ENCODE assay signal across 9 cellular contexts in the genomic region with DNA sequence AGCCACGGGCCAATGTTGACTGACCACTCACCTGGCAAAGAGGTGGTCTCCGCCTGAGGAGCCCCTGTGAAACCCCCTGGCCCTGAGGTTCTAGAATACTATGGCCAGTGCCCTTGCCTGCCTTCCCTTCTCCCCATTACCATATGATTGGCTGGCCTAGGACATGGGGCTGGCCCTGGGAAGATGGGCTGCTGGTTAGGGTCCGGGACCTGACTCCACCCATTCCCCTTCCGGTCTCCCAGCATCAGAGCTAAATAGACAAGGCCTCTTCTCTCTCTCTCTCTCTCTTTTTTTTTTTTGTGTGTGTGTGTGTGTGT. TPM values are rescaled to one million over a fixed set of nuclear protein-coding genes. Genes with fewer than 3 reads are reported as not detected.
A peak's percentile ranks its signal among the peaks of the same experiment; 100 is the strongest.
DNase-seq lines count a peak whose midpoint lies in the region; ATAC-seq and TF ChIP-seq lines count a peak whose summit lies in the region.
"Had no signal": no experiment of that assay in that cellular context is flagged by ENCODE, and none has a peak within 500 bp of the region (broad histone marks: within the 10 kb centered on the region; RNA-seq: fewer than 3 reads in every experiment).

No MANE protein-coding gene starts in this region.

- peak overlapping the region; percentile 98 for H3K27ac ChIP-seq in KOPT-K1 (ENCODE audit: low read depth, low read length, poor library complexity, severe bottlenecking)
- peak overlapping the region; percentile 60 to 84 for H3K27ac ChIP-seq in breast epithelium
- H3K27ac ChIP-seq in psoas muscle = peak overlapping the region; percentile 79

- H3K4me3 ChIP-seq in GM06990 (replicated peaks; ENCODE audit: low read depth, low read length) (peak overlapping the region; percentile 98), breast epithelium (no peak overlapping the region), psoas muscle (peak overlapping the region; percentile 3)

- TF ChIP-seq POLR2A in breast epithelium (IDR thresholded peaks at IDR 0.05) = no peak

- no peaks in the 10 kb centered on the region for H3K9me3 ChIP-seq in KOPT-K1 (ENCODE audit: insufficient read depth, low read length, poor library complexity, severe bottlenecking)
- H3K9me3 ChIP-seq in breast epithelium = no peaks in the 10 kb centered on the region
- H3K9me3 ChIP-seq in psoas muscle = no peaks in the 10 kb centered on the region

- peak; percentile 63 for DNase-seq in GM06990 (ENCODE audit: extremely low read depth, insufficient read length)
- DNase-seq in breast epithelium (ENCODE audit: low spot score in 2 of 2) = no peak
- no peak for DNase-seq in psoas muscle
- no peak for DNase-seq in T1000 (lab: John Stamatoyannopoulos, UW)
- DNase-seq in cerebellar cortex (ENCODE audit: low spot score) = no peak
- no peak for DNase-seq in GM19238 (ENCODE audit: insufficient read length, low spot score)
- no peak for DNase-seq in RKO (ENCODE audit: low spot score)
- DNase-seq: NCI-H2107 had no signal

- H3K36me3 ChIP-seq in GM06990 (ENCODE audit: control insufficient read depth, insufficient read depth, low read length) (peaks cover 14% of the 10 kb centered on the region), KOPT-K1 (ENCODE audit: insufficient read depth, low read length) (peaks cover 18% of the 10 kb centered on the region), breast epithelium (no peaks in the 10 kb centered on the region), psoas muscle (ENCODE audit: insufficient read depth in 1 of 2, low read depth in 1 of 2) (no peaks in the 10 kb centered on the region)

- TF ChIP-seq CTCF in GM06990 (IDR thresholded peaks at IDR 0.05; ENCODE audit: insufficient read depth, low read length, poor library complexity, severe bottlenecking) (no peak), breast epithelium (IDR thresholded peaks at IDR 0.05) (no peak), psoas muscle (IDR thresholded peaks at IDR 0.05) (no peak)

- H3K27me3 ChIP-seq in GM06990 (replicated peaks; ENCODE audit: control insufficient read depth, insufficient read depth, low read length) (no peaks in the 10 kb centered on the region), breast epithelium (no peaks in the 10 kb centered on the region), psoas muscle (ENCODE audit: insufficient read depth in 3 of 3, low read length in 2 of 3) (no peaks in the 10 kb centered on the region)

- intact Hi-C loops in breast epithelium (cut with DNase I; ENCODE audit: low total_unique reads) = no loop called here
- intact Hi-C loops in psoas muscle (cut with DNase I) = no loop called here

- 55 to 69% (median 64%) methylated on average over 4 of the region's 4 CpGs for WGBS in psoas muscle, 3 donors

- peaks cover 30 to 53% of the 10 kb centered on the region in 2 donors for H3K4me1 ChIP-seq in breast epithelium
- peaks cover 88% of the 10 kb centered on the region for H3K4me1 ChIP-seq in psoas muscle

- ATAC-seq in psoas muscle = no peak

RNA-seq across cellular contexts. Expression of a gene that starts 3.8 kb away (rescaled TPM):
- 10 to 100 TPM; 18.7 to 26.2 (median 18.7) TPM for total RNA-seq in breast epithelium
- 10 to 100 TPM; 15.5 to 23.8 (median 17.9) TPM for total RNA-seq in psoas muscle
- 10 to 100 TPM; 12.2 to 29.6 (median 15.1) TPM for polyA plus RNA-seq in psoas muscle

RNA-seq across cellular contexts. Expression of a gene that starts 27.0 kb away (rescaled TPM):
- total RNA-seq in breast epithelium (under 1 TPM in 1 of 3 donors, not detected in 2; 0.15 TPM), psoas muscle (under 1 TPM in 2 of 4 donors, not detected in 2; 0.36 to 0.66 TPM)
- polyA plus RNA-seq in psoas muscle = not detected

RNA-seq across cellular contexts. Expression of a gene that starts 37.0 kb away (rescaled TPM):
- total RNA-seq in breast epithelium (not detected), psoas muscle (not detected)
- under 1 TPM in 1 of 3 donors, not detected in 2; 0.03 TPM for polyA plus RNA-seq in psoas muscle

RNA-seq across cellular contexts. Expression of a gene that starts 40.8 kb away (rescaled TPM):
- total RNA-seq in breast epithelium (under 1 TPM in 1 of 3 donors, not detected in 2; 0.66 TPM), psoas muscle (under 1 TPM in 1 of 4 donors, not detected in 3; 0.19 TPM)
- under 1 TPM in 2 of 3 donors, not detected in 1; 0.03 to 0.04 TPM for polyA plus RNA-seq in psoas muscle

RNA-seq across cellular contexts. Expression of a gene that starts 57.3 kb away (rescaled TPM):
- total RNA-seq in breast epithelium (10 to 100 TPM; 28.3 to 48.8 (median 48.0) TPM), psoas muscle (10 to 100 TPM; 17.7 to 34.5 (median 27.0) TPM)
- 10 to 100 TPM; 33.2 to 43.5 (median 42.8) TPM for polyA plus RNA-seq in psoas muscle

Comparison
In these comparisons a context has a peak if more than half of its experiments do, and no peak if none do; other contexts are left out.
1. H3K4me3 ChIP-seq: peak in GM06990 (single experiment) and psoas muscle (single experiment); none in breast epithelium (0 of 3).
2. Peak in every context shown above with its lines, with median percentiles within 50 percentile points of each other: H3K27ac ChIP-seq.